Comparison of ENCODE assay signal across 8 cellular contexts in the genomic region with DNA sequence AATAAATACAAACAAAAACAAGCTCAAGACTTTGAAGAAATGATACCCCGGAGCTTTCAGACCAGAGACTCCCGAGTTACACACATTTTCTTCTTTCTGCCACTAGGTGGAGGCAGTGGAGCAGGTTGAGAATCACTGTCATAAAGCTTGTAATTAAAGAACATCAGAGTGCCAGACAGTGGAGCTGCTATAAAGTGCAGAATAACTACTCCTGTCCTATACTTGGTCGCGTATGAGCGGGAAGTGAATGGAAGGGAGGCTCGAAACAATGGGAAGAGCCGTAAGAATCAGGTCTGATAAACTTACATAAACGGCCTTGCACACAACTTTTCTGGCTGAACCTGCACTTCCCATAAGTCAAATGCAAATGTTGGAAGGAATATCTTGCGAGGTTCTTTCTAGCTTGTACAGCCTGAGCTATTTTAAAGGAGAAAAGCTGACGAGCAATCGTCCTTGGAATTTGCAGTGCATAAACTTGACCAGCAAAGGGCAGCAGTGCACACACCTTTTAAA.
DNase-seq lines count a peak whose midpoint lies in the region; ATAC-seq and TF ChIP-seq lines count a peak whose summit lies in the region.

No MANE protein-coding gene starts in this region.

- H3K36me3 ChIP-seq in right lobe of liver (no peaks in the 10 kb centered on the region), thoracic aorta (no peaks in the 10 kb centered on the region)

- peak; percentile 28 for TF ChIP-seq CTCF in GM10248 (IDR thresholded peaks at IDR 0.05; ENCODE audit: control extremely low read depth, extremely low read depth, low read depth, missing control alignments)
- peak; percentile 87 for TF ChIP-seq CTCF in chondrocyte (IDR thresholded peaks at IDR 0.05)
- peak; percentile 64 to 80 (median 77) for TF ChIP-seq CTCF in right lobe of liver (IDR thresholded peaks at IDR 0.05)
- peak; percentile 70 for TF ChIP-seq CTCF in thoracic aorta (IDR thresholded peaks at IDR 0.05)

- ATAC-seq in right lobe of liver, result peak; percentile 82 to 89 (median 86)
- ATAC-seq in thoracic aorta (ENCODE audit: insufficient number of reproducible peaks, low FRiP score, low read depth), result no peak
- no peak for ATAC-seq in HG02678 (IDR thresholded peaks at IDR 0.05; ENCODE audit: unreplicated experiment)

- peaks cover 37% of the 10 kb centered on the region for H3K27me3 Mint-ChIP-seq in chondrocyte (ENCODE audit: low read depth)

- H3K27me3 ChIP-seq in right lobe of liver (no peaks in the 10 kb centered on the region), thoracic aorta (replicated peaks; ENCODE audit: insufficient read depth) (no peaks in the 10 kb centered on the region)

- no peaks in the 10 kb centered on the region for H3K36me3 Mint-ChIP-seq in chondrocyte (ENCODE audit: low read depth)

- 6% methylated on average over 11 of the region's 11 CpGs for WGBS in right lobe of liver (ENCODE audit: insufficient coverage, low coverage, low lambda C conversion rate, missing lambda C conversion rate)

- no peak overlapping the region for H3K27ac ChIP-seq in right lobe of liver
- H3K27ac ChIP-seq in thoracic aorta, result no peak overlapping the region

- H3K27ac Mint-ChIP-seq in chondrocyte (ENCODE audit: unreplicated experiment), result no peak overlapping the region

- H3K4me1 ChIP-seq in right lobe of liver (no peaks in the 10 kb centered on the region), thoracic aorta (ENCODE audit: control insufficient read depth in 1 of 2, low read depth in 2 of 2) (no peaks in the 10 kb centered on the region)

- H3K4me3 ChIP-seq in right lobe of liver, result no peak overlapping the region
- peak overlapping the region; percentile 32 for H3K4me3 ChIP-seq in thoracic aorta

- POLR2A ChIA-PET in GM10248 (lab: Yijun Ruan, JAX), result no interaction called here

- no peaks in the 10 kb centered on the region for H3K4me1 Mint-ChIP-seq in chondrocyte (ENCODE audit: low read depth)

- intact Hi-C loops in right lobe of liver (cut with DNase I), result no loop called here

- H3K9me3 ChIP-seq in right lobe of liver (no peaks in the 10 kb centered on the region), thoracic aorta (no peaks in the 10 kb centered on the region)

- no peaks in the 10 kb centered on the region for H3K9me3 Mint-ChIP-seq in chondrocyte (ENCODE audit: low read depth)

- CTCF ChIA-PET in GM10248 (lab: Yijun Ruan, JAX), result interaction anchor here (0.8 to 1.9 kb wide), 16 partner anchors 9 to 146 kb away, joined by 3 to 36 read pairs (median 4); no protein-coding TSS in a partner anchor

- TF ChIP-seq POLR2A in right lobe of liver (IDR thresholded peaks at IDR 0.05), result no peak

- no peak overlapping the region for H3K4me3 Mint-ChIP-seq in chondrocyte (ENCODE audit: unreplicated experiment)

- DNase-seq in AG08395 (ENCODE audit: low spot score), result peak; percentile 69
- no peak for DNase-seq in GM10248 (ENCODE audit: extremely low spot score)
- DNase-seq in KG1 (lab: John Stamatoyannopoulos, UW), result peak; percentile 74
- peak; percentile 73 for DNase-seq in RKO (ENCODE audit: low spot score)
- no peak for DNase-seq in chondrocyte (ENCODE audit: low spot score)
- DNase-seq in right lobe of liver, result no peak
- DNase-seq in thoracic aorta (ENCODE audit: low spot score), result no peak

Comparison
In these comparisons a context has a peak if more than half of its experiments do, and no peak if none do; other contexts are left out.
1. DNase-seq: peak in AG08395 (single experiment), KG1 (single experiment) and RKO (single experiment); none in GM10248 (single experiment), chondrocyte (single experiment), right lobe of liver (0 of 3) and thoracic aorta (single experiment).
2. CTCF ChIP-seq: peak in every context shown above with its lines; median percentile 87 in chondrocyte; 77 in right lobe of liver; 70 in thoracic aorta; 28 in GM10248.
3. ATAC-seq: peak in right lobe of liver (4 of 4); none in thoracic aorta (single experiment) and HG02678 (single experiment).